8 cellular contexts compared by ENCODE assay signal in the genomic region with DNA sequence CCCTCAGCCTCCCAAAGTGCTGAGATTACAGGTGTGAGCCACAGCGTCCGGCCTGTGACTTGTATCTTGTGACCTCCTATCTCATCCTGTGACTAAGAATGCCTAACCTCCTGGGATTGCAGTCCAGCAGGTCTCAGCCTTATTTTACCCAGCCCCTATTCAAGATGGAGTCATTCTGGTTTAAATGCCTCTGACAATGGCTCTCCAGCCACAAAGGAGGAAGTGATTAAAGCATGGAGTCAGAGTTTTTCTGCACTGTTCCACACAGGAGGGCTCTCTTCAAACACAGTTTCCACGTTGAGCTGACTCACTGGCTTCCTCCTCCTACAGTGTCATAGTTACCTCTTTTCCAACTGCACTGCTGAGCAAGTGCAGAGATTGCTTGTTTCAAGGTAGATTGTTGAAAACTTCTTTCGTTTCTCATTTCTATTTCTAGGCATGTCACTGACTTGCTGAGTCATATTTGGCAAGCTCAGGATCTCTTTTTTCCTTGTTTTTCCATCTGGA. TPM values are rescaled to one million over a fixed set of nuclear protein-coding genes. Genes with fewer than 3 reads are reported as not detected.
A peak's percentile ranks its signal among the peaks of the same experiment; 100 is the strongest.
DNase-seq lines count a peak whose midpoint lies in the region; ATAC-seq and TF ChIP-seq lines count a peak whose summit lies in the region.

No MANE protein-coding gene starts in this region.

- peaks cover 21% of the 10 kb centered on the region for H3K4me1 ChIP-seq in OCI-LY3 (ENCODE audit: low read length)
- H3K4me1 ChIP-seq in mucosa of descending colon (ENCODE audit: low read depth) = peaks cover 9% of the 10 kb centered on the region
- no peaks in the 10 kb centered on the region for H3K4me1 ChIP-seq in Peyer's patch

- H3K27ac Mint-ChIP-seq in CD14-positive monocyte = peak overlapping the region; percentile 70 to 92 (median 89)

- H3K27me3 ChIP-seq in OCI-LY3 (ENCODE audit: low read depth, low read length) (no peaks in the 10 kb centered on the region), Peyer's patch (no peaks in the 10 kb centered on the region)

- DNase-seq in CD14-positive monocyte (ENCODE audit: low spot score) = peak; percentile 83
- DNase-seq in astrocyte of the spinal cord (ENCODE audit: low read depth, low spot score) = peak; percentile 90
- no peak for DNase-seq in mucosa of descending colon
- no peak for DNase-seq in retina
- DNase-seq in HEK293T (ENCODE audit: extremely low spot score) = no peak
- no peak for DNase-seq in Peyer's patch

- H3K36me3 Mint-ChIP-seq in CD14-positive monocyte = peaks cover 0 to 2% of the 10 kb centered on the region in 2 donors

- peaks cover 0 to 10% (median 0%) of the 10 kb centered on the region in 7 donors for H3K9me3 Mint-ChIP-seq in CD14-positive monocyte

- peak overlapping the region; percentile 59 for H3K4me2 ChIP-seq in OCI-LY3 (ENCODE audit: low read length)

- in situ Hi-C loops in astrocyte of the spinal cord (cut with HindIII; ENCODE audit: low sequenced_read_pairs) = no loop called here

- H3K79me2 ChIP-seq in OCI-LY3 (ENCODE audit: low read length) = no peaks in the 10 kb centered on the region

- TF ChIP-seq CTCF in CD14-positive monocyte (IDR thresholded peaks at IDR 0.05) = no peak
- no peak for TF ChIP-seq CTCF in OCI-LY3 (IDR thresholded peaks at IDR 0.05; ENCODE audit: low read depth, low read length)
- no peak for TF ChIP-seq CTCF in astrocyte of the spinal cord (IDR thresholded peaks at IDR 0.05; ENCODE audit: low read depth, low read length)
- TF ChIP-seq CTCF in mucosa of descending colon (IDR thresholded peaks at IDR 0.05) = no peak
- TF ChIP-seq CTCF in Peyer's patch (IDR thresholded peaks at IDR 0.05) = no peak

- H3K9ac ChIP-seq in OCI-LY3 (ENCODE audit: low read length) = no peak overlapping the region

- no peaks in the 10 kb centered on the region for H4K20me1 ChIP-seq in OCI-LY3 (ENCODE audit: insufficient read depth, low read length)

- H3K4me1 Mint-ChIP-seq in CD14-positive monocyte = peaks cover 13% of the 10 kb centered on the region

- intact Hi-C loops in CD14-positive monocyte (cut with micrococcal nuclease) = no loop called here
- intact Hi-C loops in mucosa of descending colon (cut with DNase I, micrococcal nuclease) = no loop called here

- H3K4me3 ChIP-seq in OCI-LY3 (ENCODE audit: low read length) (peak overlapping the region; percentile 3; the same call in 1 of the 2 replicates), astrocyte of the spinal cord (ENCODE audit: low read depth, low read length) (no peak overlapping the region), mucosa of descending colon (no peak overlapping the region), Peyer's patch (no peak overlapping the region)

- ATAC-seq in GM21529 (IDR thresholded peaks at IDR 0.05; ENCODE audit: unreplicated experiment) = peak; percentile 66
- ATAC-seq in mucosa of descending colon = peak; percentile 73

- H3K27me3 Mint-ChIP-seq in CD14-positive monocyte (ENCODE audit: low read depth in 3 of 3) = peaks cover 0 to 3% (median 0%) of the 10 kb centered on the region in 3 donors

- H3K36me3 ChIP-seq in OCI-LY3 (replicated peaks; ENCODE audit: low read depth, low read length) (no peaks in the 10 kb centered on the region), mucosa of descending colon (ENCODE audit: low read depth) (no peaks in the 10 kb centered on the region), Peyer's patch (no peaks in the 10 kb centered on the region)

- H3K4me3 Mint-ChIP-seq in CD14-positive monocyte = peak overlapping the region in 1 of 2 donors; percentile 20

- CTCF ChIA-PET in HEK293T (lab: Yijun Ruan, JAX) = no interaction called here

- peak overlapping the region; percentile 94 for H2AFZ ChIP-seq in OCI-LY3 (ENCODE audit: low read depth, low read length)

- no peak for TF ChIP-seq POLR2A in Peyer's patch (IDR thresholded peaks at IDR 0.05)

- H3K9me3 ChIP-seq in OCI-LY3 (ENCODE audit: insufficient read depth, low read length) = no peaks in the 10 kb centered on the region
- no peaks in the 10 kb centered on the region for H3K9me3 ChIP-seq in mucosa of descending colon
- H3K9me3 ChIP-seq in Peyer's patch = no peaks in the 10 kb centered on the region

- H3K27ac ChIP-seq in OCI-LY3 (ENCODE audit: low read length) (no peak overlapping the region), Peyer's patch (no peak overlapping the region)

- POLR2A ChIA-PET in HEK293T (lab: Yijun Ruan, JAX) = no interaction called here

TF ChIP-seq in HEK293T, 16 proteins besides CTCF, POLR2A, EP300 and RAD21:
- TF ChIP-seq NFRKB (IDR thresholded peaks at IDR 0.05) = no peak
- TF ChIP-seq BHLHE40 (IDR thresholded peaks at IDR 0.05; ENCODE audit: borderline replicate concordance) = no peak
- no peak for TF ChIP-seq TARDBP (IDR thresholded peaks at IDR 0.05)
- TF ChIP-seq FOXK2 (IDR thresholded peaks at IDR 0.05) = no peak
- no peak for TF ChIP-seq SUZ12 (IDR thresholded peaks at IDR 0.05)
- no peak for TF ChIP-seq ZNF384 (IDR thresholded peaks at IDR 0.05)

RNA-seq across cellular contexts. Expression of gene SIPA1L1, which starts 29.3 kb away (rescaled TPM):
- polyA plus RNA-seq in CD14-positive monocyte = 10 to 100 TPM; 15.6 to 24.5 TPM
- total RNA-seq in mucosa of descending colon = 10 to 100 TPM; 56.6 to 65.3 (median 59.9) TPM
- 100 to 1,000 TPM in 1 of 4 donors, 10 to 100 TPM in 3; 63.0 to 107 (median 81.7) TPM for total RNA-seq in Peyer's patch

Comparison
In these comparisons a context has a peak if more than half of its experiments do, and no peak if none do; other contexts are left out.
1. DNase-seq: peak in CD14-positive monocyte (single experiment) and astrocyte of the spinal cord (single experiment); none in mucosa of descending colon (0 of 3), retina (single experiment), HEK293T (single experiment) and Peyer's patch (0 of 3).